8 cellular contexts compared by ENCODE assay signal in the genomic region with DNA sequence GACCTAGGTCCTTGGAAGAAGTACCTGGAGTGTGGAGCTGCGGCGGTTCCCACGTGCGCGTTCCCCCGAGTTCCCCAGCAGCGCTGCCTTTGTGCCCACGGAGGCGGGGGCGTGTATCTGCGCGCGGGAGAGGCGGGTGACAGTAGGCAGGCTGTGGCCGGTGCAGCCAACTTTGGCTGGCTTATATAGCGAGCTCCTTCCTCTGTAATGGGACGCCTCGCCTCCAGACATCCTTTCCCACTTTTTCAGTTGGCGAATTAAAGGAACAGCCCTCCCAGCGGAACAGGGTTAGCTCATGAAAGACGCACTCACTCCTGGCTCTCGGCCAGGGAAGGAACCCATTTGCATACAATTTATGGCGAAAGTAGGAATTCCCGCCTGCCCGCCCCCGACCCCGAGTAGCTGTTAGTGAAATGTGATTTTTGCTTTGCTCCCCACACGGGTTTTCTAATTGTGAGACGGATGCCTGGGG. TPM values are rescaled to one million over a fixed set of nuclear protein-coding genes. Genes with fewer than 3 reads are reported as not detected.
A peak's percentile ranks its signal among the peaks of the same experiment; 100 is the strongest.
DNase-seq lines count a peak whose midpoint lies in the region; ATAC-seq and TF ChIP-seq lines count a peak whose summit lies in the region.

A gene (minus strand): TSS at position 159 of the 472 bp plus-strand sequence. CDS start 27,139 bp downstream, outside the sequence.

- CTCF ChIA-PET in AG04449 (lab: Yijun Ruan, JAX) = interaction anchor here (1.1 to 3.5 kb wide), 4 partner anchors 10 to 407 kb away, joined by 3 to 24 read pairs (median 4); no protein-coding TSS in a partner anchor

- H3K27me3 ChIP-seq in MG63 (no peaks in the 10 kb centered on the region), iPS-20b (ENCODE audit: insufficient read depth, low read length) (peaks cover 84% of the 10 kb centered on the region)

- POLR2A ChIA-PET in AG04449 (lab: Yijun Ruan, JAX) = interaction anchor here (0.7 to 3.5 kb wide), 11 partner anchors 9 to 255 kb away, joined by 3 to 17 read pairs (median 4); no protein-coding TSS in a partner anchor

- no peak within 1 kb of the TSS for H3K27ac ChIP-seq in iPS-20b (ENCODE audit: low read length)
- H3K27ac ChIP-seq in skin epidermis = peak within 1 kb of the TSS in 18 of 21 experiments; percentile 29 to 86 (median 62)

- DNase-seq in AG04449 (ENCODE audit: low read depth, low spot score) = no peak
- DNase-seq in MG63 = peak; percentile 67
- DNase-seq in brain pericyte (ENCODE audit: low read depth, low spot score) = peak; percentile 13
- no peak for DNase-seq in activated CD4-positive, CD25-positive, alpha-beta regulatory T cell treated with anti-CD3 and anti-CD28 coated beads, Interleukin-2, amount 50 U/mL, for 72 hours

- ATAC-seq in GM21737 (IDR thresholded peaks at IDR 0.05; ENCODE audit: unreplicated experiment) (no peak), GM18498 (IDR thresholded peaks at IDR 0.05; ENCODE audit: unreplicated experiment) (no peak)

- H3K36me3 ChIP-seq in MG63 (no peaks in the 10 kb centered on the region), iPS-20b (ENCODE audit: insufficient read depth, low read depth, low read length) (no peaks in the 10 kb centered on the region)

- H3K9me3 ChIP-seq in MG63 (no peaks in the 10 kb centered on the region), iPS-20b (ENCODE audit: insufficient read depth, low read depth, low read length) (no peaks in the 10 kb centered on the region)

- peak within 1 kb of the TSS; percentile 59; the same call in 1 of the 2 replicates for H3K9ac ChIP-seq in iPS-20b (ENCODE audit: low read depth, low read length)

- TF ChIP-seq CTCF in AG04449 (IDR thresholded peaks at IDR 0.05; ENCODE audit: insufficient read depth, low read length, missing control alignments) = no peak

- H3K4me1 ChIP-seq in iPS-20b (ENCODE audit: insufficient read depth, low read length) = peaks cover 22% of the 10 kb centered on the region

- H3K4me3 ChIP-seq in AG04449 (ENCODE audit: low read depth, low read length) = peak within 1 kb of the TSS; percentile 79
- peak within 1 kb of the TSS; percentile 34 for H3K4me3 ChIP-seq in MG63
- peak within 1 kb of the TSS; percentile 75 for H3K4me3 ChIP-seq in iPS-20b (ENCODE audit: low read length)
- peak within 1 kb of the TSS; percentile 13 to 37 (median 26) for H3K4me3 ChIP-seq in skin epidermis

RNA-seq across cellular contexts. Expression of the gene that starts here (rescaled TPM):
- total RNA-seq in MG63 (2014; rRNA removed; shearing (Covaris generic); ENCODE audit: low replicate concordance) = 3.0 and 4.2 TPM in 2 replicates

Comparison
In these comparisons a context has a peak if more than half of its experiments do, and no peak if none do; other contexts are left out.
1. DNase-seq: peak in MG63 (single experiment) and brain pericyte (single experiment); none in AG04449 (single experiment) and activated CD4-positive, CD25-positive, alpha-beta regulatory T cell treated with anti-CD3 and anti-CD28 coated beads, Interleukin-2, amount 50 U/mL, for 72 hours (single experiment).
2. H3K4me3 ChIP-seq: peak in every context shown above with its lines; median percentile 79 in AG04449; 75 in iPS-20b; 34 in MG63; 26 in skin epidermis.